26 cellular contexts compared by ENCODE assay signal in genomic region chr1:41582351-41582750, GRCh38.
"Had no signal": no experiment of that assay in that cellular context is flagged by ENCODE, and none has a peak within 500 bp of the region (broad histone marks: within the 10 kb centered on the region; RNA-seq: fewer than 3 reads in every experiment).

No MANE protein-coding gene starts in this region.

- H3K9me3 ChIP-seq: esophagus muscularis mucosa, heart left ventricle, transverse colon had no signal

- H3K27ac Mint-ChIP-seq: activated B cell treated with CpG ODN at 0.5 μM for 24 hours; activated naive CD4-positive, alpha-beta T cell treated with anti-CD3 and anti-CD28 coated beads for 36 hours; activated naive CD8-positive, alpha-beta T cell treated with anti-CD3 and anti-CD28 coated beads, Interleukin-2, amount 10 ng/mL, durations not matched to agents 7 days and 5 days; dendritic cell treated with granulocyte-macrophage colony-stimulating factor and Interleukin-4, amounts not matched to agents 40 ng/mL and 50 ng/mL, for 4 days; immature natural killer cell; mesothelial cell of epicardium; T-helper 2 cell treated with Interferon-gamma antibody and Interleukin-4, amounts not matched to agents 5 μg/mL and 100 μg/mL, for 36 hours had no signal

- H3K4me3 ChIP-seq: esophagus muscularis mucosa, heart left ventricle, transverse colon had no signal

- H3K27me3 ChIP-seq: brain microvascular endothelial cell, esophagus muscularis mucosa, foreskin keratinocyte, heart left ventricle, transverse colon had no signal

- H3K4me1 ChIP-seq: esophagus muscularis mucosa, foreskin keratinocyte, heart left ventricle, transverse colon had no signal

- H3K27ac ChIP-seq: brain microvascular endothelial cell, esophagus muscularis mucosa, foreskin keratinocyte, heart left ventricle, transverse colon had no signal

- H3K4me3 Mint-ChIP-seq: activated B cell treated with CpG ODN at 0.5 μM for 24 hours; activated naive CD4-positive, alpha-beta T cell treated with anti-CD3 and anti-CD28 coated beads for 36 hours; activated naive CD8-positive, alpha-beta T cell treated with anti-CD3 and anti-CD28 coated beads, Interleukin-2, amount 10 ng/mL, durations not matched to agents 7 days and 5 days; activated T-cell treated with anti-CD3 and anti-CD28 coated beads, Interleukin-2, amount 50 U/mL, for 4 hours; dendritic cell treated with granulocyte-macrophage colony-stimulating factor and Interleukin-4, amounts not matched to agents 40 ng/mL and 50 ng/mL, for 4 days; immature natural killer cell; mesothelial cell of epicardium; naive thymus-derived CD4-positive, alpha-beta T cell; T-helper 2 cell treated with Interferon-gamma antibody and Interleukin-4, amounts not matched to agents 5 μg/mL and 100 μg/mL, for 36 hours had no signal

- DNase-seq: activated B cell treated with CpG ODN at 0.5 μM for 24 hours; activated CD4-positive, alpha-beta T cell treated with anti-CD3 and anti-CD28 coated beads, Interleukin-2, amount 50 U/mL, for 4 hours; activated CD8-positive, alpha-beta memory T cell treated with anti-CD3 and anti-CD28 coated beads, Interleukin-2, amount 50 U/mL, for 4 hours; activated effector memory CD4-positive, alpha-beta T cell treated with anti-CD3 and anti-CD28 coated beads, Interleukin-2, amount 50 U/mL, for 16 hours; activated naive CD4-positive, alpha-beta T cell treated with anti-CD3 and anti-CD28 coated beads for 36 hours; activated naive CD8-positive, alpha-beta T cell treated with anti-CD3 and anti-CD28 coated beads, Interleukin-2, amount 10 ng/mL, durations not matched to agents 7 days and 5 days; activated T-cell treated with anti-CD3 and anti-CD28 coated beads, Interleukin-2, amount 50 U/mL, for 4 hours; amniotic stem cell; brain microvascular endothelial cell; caudate nucleus; foreskin keratinocyte; heart left ventricle; hypothalamus; immature natural killer cell; nucleus accumbens; right cardiac atrium; stimulated activated CD4-positive, alpha-beta T cell treated with anti-CD3 and anti-CD28 coated beads, Interleukin-15, amount 100 ng/mL, for 24 hours; stimulated activated CD4-positive, alpha-beta T cell treated with anti-CD3 and anti-CD28 coated beads, Interleukin-2, amount 100 ng/mL, for 24 hours; stimulated activated naive CD4-positive, alpha-beta T cell; T-helper 1 cell; transverse colon had no signal

- H3K27me3 Mint-ChIP-seq: activated B cell treated with CpG ODN at 0.5 μM for 24 hours; activated naive CD8-positive, alpha-beta T cell treated with anti-CD3 and anti-CD28 coated beads, Interleukin-2, amount 10 ng/mL, durations not matched to agents 7 days and 5 days; dendritic cell treated with granulocyte-macrophage colony-stimulating factor and Interleukin-4, amounts not matched to agents 40 ng/mL and 50 ng/mL, for 4 days; naive thymus-derived CD4-positive, alpha-beta T cell had no signal

- H3K36me3 ChIP-seq: brain microvascular endothelial cell, esophagus muscularis mucosa, transverse colon had no signal

- H3K36me3 Mint-ChIP-seq: mesothelial cell of epicardium had no signal

- H3K4me1 Mint-ChIP-seq: mesothelial cell of epicardium had no signal

- H3K9me3 Mint-ChIP-seq: activated B cell treated with CpG ODN at 0.5 μM for 24 hours; activated naive CD4-positive, alpha-beta T cell treated with anti-CD3 and anti-CD28 coated beads for 36 hours; activated naive CD8-positive, alpha-beta T cell treated with anti-CD3 and anti-CD28 coated beads, Interleukin-2, amount 10 ng/mL, durations not matched to agents 7 days and 5 days; activated T-cell treated with anti-CD3 and anti-CD28 coated beads, Interleukin-2, amount 50 U/mL, for 4 hours; dendritic cell treated with granulocyte-macrophage colony-stimulating factor and Interleukin-4, amounts not matched to agents 40 ng/mL and 50 ng/mL, for 4 days; immature natural killer cell; naive thymus-derived CD4-positive, alpha-beta T cell; T-helper 2 cell treated with Interferon-gamma antibody and Interleukin-4, amounts not matched to agents 5 μg/mL and 100 μg/mL, for 36 hours had no signal
